In the genomic region with DNA sequence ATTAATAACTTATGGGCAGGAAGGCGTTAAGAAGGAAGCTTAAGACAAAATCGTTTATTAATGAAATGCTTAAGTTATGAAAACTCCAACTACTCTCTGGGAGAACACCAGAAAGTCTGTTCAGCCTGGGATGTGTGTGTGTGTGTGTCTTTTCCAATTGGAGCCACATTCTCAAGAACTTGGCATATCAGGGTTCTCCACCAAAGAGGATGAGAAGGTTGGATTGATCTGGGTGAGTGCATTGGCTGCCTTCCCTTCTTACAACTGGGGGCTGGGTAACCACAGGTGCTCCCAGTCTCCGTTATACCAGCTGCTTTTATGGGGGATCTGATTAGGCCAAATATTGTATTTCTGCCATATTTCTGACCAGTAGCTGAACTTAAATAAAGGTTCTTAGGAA, we compare ENCODE assay signal across 36 cellular contexts.
A peak's percentile ranks its signal among the peaks of the same experiment; 100 is the strongest.
DNase-seq lines count a peak whose midpoint lies in the region; ATAC-seq, FAIRE-seq and TF ChIP-seq lines count a peak whose summit lies in the region.
"Had no signal": no experiment of that assay in that cellular context is flagged by ENCODE, and none has a peak within 500 bp of the region (broad histone marks: within the 10 kb centered on the region; RNA-seq: fewer than 3 reads in every experiment).

No MANE protein-coding gene starts in this region.

- H3K4me3 ChIP-seq in HepG2 (replicated peaks in 1 of 3; ENCODE audit: insufficient read depth in 1 of 3, low read depth in 2 of 3, low read length in 3 of 3): no peak overlapping the region
- H3K4me3 ChIP-seq in right lobe of liver: no peak overlapping the region
- no peak overlapping the region for H3K4me3 ChIP-seq in GM12878
- H3K4me3 ChIP-seq in K562: no peak overlapping the region
- H3K4me3 ChIP-seq: A549; BLaER1; BLaER1 treated with 17β-estradiol and CSF1 and Interleukin-3, amounts not matched to agents 10 nM and 100 nM had no signal

- RAD21 ChIA-PET in GM12878 (lab: Charles Lee; ENCODE audit: unreplicated experiment): interaction anchor here (1.5 kb wide), 1 partner anchor 75 kb away, joined by 3 read pairs; no protein-coding TSS in a partner anchor

- no peaks in the 10 kb centered on the region for H3K9me3 Mint-ChIP-seq in endothelial cell (ENCODE audit: unreplicated experiment)
- no peaks in the 10 kb centered on the region for H3K9me3 Mint-ChIP-seq in activated CD8-positive, alpha-beta T cell treated with anti-CD3 and anti-CD28 coated beads for 36 hours
- H3K9me3 Mint-ChIP-seq: CD4-positive, alpha-beta T cell; CD8-positive, alpha-beta memory T cell; CD8-positive, alpha-beta T cell had no signal

- H3K4me1 Mint-ChIP-seq in endothelial cell (ENCODE audit: unreplicated experiment): peaks cover 19% of the 10 kb centered on the region
- no peaks in the 10 kb centered on the region for H3K4me1 Mint-ChIP-seq in activated CD8-positive, alpha-beta T cell treated with anti-CD3 and anti-CD28 coated beads for 36 hours (ENCODE audit: low read depth)
- H3K4me1 Mint-ChIP-seq: B cell, CD14-positive monocyte had no signal

- H3K36me3 Mint-ChIP-seq in endothelial cell (ENCODE audit: low read depth, unreplicated experiment): peaks cover 17% of the 10 kb centered on the region
- H3K36me3 Mint-ChIP-seq in activated CD8-positive, alpha-beta T cell treated with anti-CD3 and anti-CD28 coated beads for 36 hours (ENCODE audit: low read depth): peaks cover 23% of the 10 kb centered on the region

- H3K27me3 ChIP-seq in HepG2 (ENCODE audit: control insufficient read depth in 1 of 2, insufficient read depth in 2 of 2, low read length in 2 of 2) (no peaks in the 10 kb centered on the region), right lobe of liver (no peaks in the 10 kb centered on the region), GM12878 (replicated peaks in 1 of 2; ENCODE audit: control insufficient read depth in 2 of 2, insufficient read depth in 2 of 2, low read length in 1 of 2) (no peaks in the 10 kb centered on the region), K562 (ENCODE audit: control insufficient read depth in 2 of 2, insufficient read depth in 2 of 2, low read length in 2 of 2) (no peaks in the 10 kb centered on the region)
- H3K27me3 ChIP-seq: BE2C; BLaER1; BLaER1 treated with 17β-estradiol and CSF1 and Interleukin-3, amounts not matched to agents 10 nM and 100 nM had no signal

- H3K79me2 ChIP-seq in HepG2 (ENCODE audit: insufficient read depth, low read length): peaks cover 41% of the 10 kb centered on the region
- no peaks in the 10 kb centered on the region for H3K79me2 ChIP-seq in GM12878 (ENCODE audit: control insufficient read depth, insufficient read depth, low read length)
- peaks cover 81% of the 10 kb centered on the region for H3K79me2 ChIP-seq in K562 (ENCODE audit: control insufficient read depth, insufficient read depth, low read length)

- peaks cover 24% of the 10 kb centered on the region for H3K4me1 ChIP-seq in HepG2 (ENCODE audit: insufficient read depth, low read length)
- H3K4me1 ChIP-seq in right lobe of liver: peaks cover 0 to 2% (median 0%) of the 10 kb centered on the region in 4 donors
- no peaks in the 10 kb centered on the region for H3K4me1 ChIP-seq in GM12878 (ENCODE audit: control insufficient read depth, insufficient read depth, low read length)
- H3K4me1 ChIP-seq in K562 (replicated peaks in 1 of 2; ENCODE audit: control insufficient read depth in 2 of 2, insufficient read depth in 2 of 2, low read length in 2 of 2): peaks cover 0 to 8% of the 10 kb centered on the region in 2 experiments; a peak in 1 of 5 replicates
- H3K4me1 ChIP-seq: A549; BLaER1; BLaER1 treated with 17β-estradiol and CSF1 and Interleukin-3, amounts not matched to agents 10 nM and 100 nM; Caco-2 had no signal

- CTCF ChIA-PET in HepG2 (lab: Yijun Ruan, JAX; ENCODE audit: low intra/inter-chr PET ratio, low total read pairs): no interaction called here
- CTCF ChIA-PET in GM12878 (lab: Yijun Ruan, JAX): interaction anchor here (0.7 to 1.5 kb wide), 5 partner anchors 8 to 118 kb away, joined by 3 to 5 read pairs (median 3); no protein-coding TSS in a partner anchor
- CTCF ChIA-PET in K562 (lab: Yijun Ruan, JAX; ENCODE audit: low intra/inter-chr PET ratio): no interaction called here
- CTCF ChIA-PET in activated CD8-positive, alpha-beta T cell treated with anti-CD3 and anti-CD28 coated beads for 36 hours (lab: Charles Lee): no interaction called here

- TF ChIP-seq RAD21 in HepG2 (CRISPR knock-in tag; IDR thresholded peaks at IDR 0.05) (no peak), GM12878 (IDR thresholded peaks at IDR 0.05; ENCODE audit: insufficient read depth, low read depth, low read length) (no peak), K562 (CRISPR knock-in tag; conservative IDR thresholded peaks at IDR 0.05 in 1 of 2, IDR thresholded peaks at IDR 0.05 in 1 of 2) (no peak)

- H3K36me3 ChIP-seq in HepG2 (replicated peaks in 1 of 2; ENCODE audit: control insufficient read depth in 1 of 2, insufficient read depth in 2 of 2, low read length in 2 of 2) (peaks cover 33 to 89% of the 10 kb centered on the region in 2 experiments), right lobe of liver (peaks cover 0 to 14% (median 0%) of the 10 kb centered on the region in 4 donors), GM12878 (ENCODE audit: control insufficient read depth in 2 of 2, insufficient read depth in 2 of 2, low read length in 1 of 2) (no peaks in the 10 kb centered on the region), K562 (ENCODE audit: control insufficient read depth, insufficient read depth, low read length) (peaks cover 84% of the 10 kb centered on the region)
- H3K36me3 ChIP-seq: BLaER1 had no signal

- H4K20me1 ChIP-seq in HepG2 (ENCODE audit: insufficient read depth, low read length) (peaks cover under 1% of the 10 kb centered on the region; the same call in 1 of the 2 replicates), GM12878 (ENCODE audit: control insufficient read depth, insufficient read depth) (no peaks in the 10 kb centered on the region), K562 (replicated peaks; ENCODE audit: control insufficient read depth, insufficient read depth, low read length) (no peaks in the 10 kb centered on the region)
- H4K20me1 ChIP-seq: BLaER1; BLaER1 treated with 17β-estradiol and CSF1 and Interleukin-3, amounts not matched to agents 10 nM and 100 nM had no signal

- H3K4me2 ChIP-seq in HepG2 (ENCODE audit: low read depth, low read length): no peak overlapping the region
- H3K4me2 ChIP-seq in GM12878 (ENCODE audit: control insufficient read depth, insufficient read depth): no peak overlapping the region
- H3K4me2 ChIP-seq in K562 (ENCODE audit: insufficient read depth, low read length): no peak overlapping the region
- H3K4me2 ChIP-seq: A549; BLaER1; BLaER1 treated with 17β-estradiol and CSF1 and Interleukin-3, amounts not matched to agents 10 nM and 100 nM had no signal

- DNase-seq in HepG2 (ENCODE audit: low spot score): no peak
- DNase-seq in right lobe of liver: no peak
- no peak for DNase-seq in GM12878 (ENCODE audit: low read depth, low spot score)
- DNase-seq in K562 (ENCODE audit: extremely low read depth in 1 of 4, low spot score in 3 of 4): no peak
- no peak for DNase-seq in endothelial cell (ENCODE audit: low spot score)
- no peak for DNase-seq in NCI-H128 (lab: John Stamatoyannopoulos, UW; ENCODE audit: unreplicated experiment)
- DNase-seq in DMS153 (lab: John Stamatoyannopoulos, UW): no peak
- DNase-seq in activated CD8-positive, alpha-beta T cell treated with anti-CD3 and anti-CD28 coated beads for 36 hours: no peak
- DNase-seq: 8988T; ACHN; AML-193; BE2C; C1 segment of cervical spinal cord; Caco-2; Calu3; CD4-positive, alpha-beta memory T cell; CD4-positive, alpha-beta T cell; CD4-positive, CD25-positive, alpha-beta regulatory T cell; CD8-positive, alpha-beta memory T cell; CD8-positive, alpha-beta T cell; COR-L47; DMS 273 treated with DMSO at 0.1 percent for 48 hours; DMS53; DMS79; DMS79 treated with DMSO at 0.1 percent for 48 hours; DND-41; EL had no signal

- BruUV-seq in HepG2 (replicated peaks; lab: Mats Ljungman, UMichigan) (no TSS peak), GM12878 (replicated peaks; lab: Mats Ljungman, UMichigan) (no TSS peak), K562 (replicated peaks; lab: Mats Ljungman, UMichigan) (no TSS peak)

- SMC1A ChIA-PET in GM12878 (lab: Charles Lee; ENCODE audit: uncharacterized antibody, unreplicated experiment): interaction anchor here (0.6 to 1.9 kb wide), 5 partner anchors 8 to 48 kb away, joined by 3 to 8 read pairs (median 3); no protein-coding TSS in a partner anchor

- POLR2A ChIA-PET in HepG2 (lab: Yijun Ruan, JAX): no interaction called here
- POLR2A ChIA-PET in GM12878 (lab: Charles Lee): interaction anchor here (2.5 kb wide), 1 partner anchor 12 kb away, joined by 8 read pairs; no protein-coding TSS in a partner anchor
- POLR2A ChIA-PET in K562 (lab: Yijun Ruan, JAX): no interaction called here
- POLR2A ChIA-PET in activated CD8-positive, alpha-beta T cell treated with anti-CD3 and anti-CD28 coated beads for 36 hours (lab: Charles Lee): no interaction called here

- TF ChIP-seq POLR2A in HepG2 (IDR thresholded peaks at IDR 0.05; ENCODE audit: insufficient read depth in 1 of 2, low read depth in 2 of 2, low read length in 2 of 2) (0 out of 4 replicates have a peak, but pooled peaks of 1 of the 2 experiments have one; percentile 28), right lobe of liver (IDR thresholded peaks at IDR 0.05) (no peak), GM12878 (IDR thresholded peaks at IDR 0.05; ENCODE audit: low read depth, low read length) (no peak), K562 (conservative IDR thresholded peaks at IDR 0.05) (no peak)

- H3K9me3 ChIP-seq in HepG2 (ENCODE audit: low read length): no peaks in the 10 kb centered on the region
- no peaks in the 10 kb centered on the region for H3K9me3 ChIP-seq in right lobe of liver
- H3K9me3 ChIP-seq in GM12878 (replicated peaks; ENCODE audit: control insufficient read depth, insufficient read depth, low read length): no peaks in the 10 kb centered on the region
- no peaks in the 10 kb centered on the region for H3K9me3 ChIP-seq in K562 (replicated peaks; ENCODE audit: control insufficient read depth, insufficient read depth, low read depth, low read length)
- H3K9me3 ChIP-seq: A549, BE2C, BLaER1, Caco-2 had no signal

- H3K27ac Mint-ChIP-seq in endothelial cell (ENCODE audit: unreplicated experiment): no peak overlapping the region
- no peak overlapping the region for H3K27ac Mint-ChIP-seq in activated CD8-positive, alpha-beta T cell treated with anti-CD3 and anti-CD28 coated beads for 36 hours
- H3K27ac Mint-ChIP-seq: B cell; CD4-positive, alpha-beta memory T cell; CD4-positive, alpha-beta T cell; CD4-positive, CD25-positive, alpha-beta regulatory T cell; CD8-positive, alpha-beta memory T cell; CD8-positive, alpha-beta T cell had no signal

- 85% methylated on average over 3 of the region's 3 CpGs for WGBS in HepG2 (ENCODE audit: low lambda C conversion rate)
- WGBS in right lobe of liver (ENCODE audit: insufficient coverage, low coverage, low lambda C conversion rate, missing lambda C conversion rate): 94% methylated on average over 2 of the region's 3 CpGs
- WGBS in GM12878 (ENCODE audit: insufficient coverage, insufficient replicate concordance, low lambda C conversion rate, missing lambda C conversion rate): 62% methylated on average over 3 of the region's 3 CpGs
- WGBS in K562 (ENCODE audit: insufficient coverage, low coverage, missing lambda C conversion rate): 81% methylated on average over 3 of the region's 3 CpGs

- no peaks in the 10 kb centered on the region for H3K27me3 Mint-ChIP-seq in endothelial cell (ENCODE audit: unreplicated experiment)
- no peaks in the 10 kb centered on the region for H3K27me3 Mint-ChIP-seq in activated CD8-positive, alpha-beta T cell treated with anti-CD3 and anti-CD28 coated beads for 36 hours
- H3K27me3 Mint-ChIP-seq: B cell; CD4-positive, alpha-beta memory T cell; CD4-positive, alpha-beta T cell; CD4-positive, CD25-positive, alpha-beta regulatory T cell; CD8-positive, alpha-beta memory T cell had no signal

- TF ChIP-seq EP300 in HepG2 (IDR thresholded peaks at IDR 0.05; ENCODE audit: low read depth in 2 of 2, low read length in 2 of 2) (no peak), HepG2 (CRISPR knock-in tag; IDR thresholded peaks at IDR 0.05; ENCODE audit: borderline replicate concordance) (no peak), GM12878 (IDR thresholded peaks at IDR 0.05; ENCODE audit: borderline replicate concordance in 1 of 2, control insufficient read depth in 1 of 2, low read depth in 2 of 2, low read length in 2 of 2) (no peak), K562 (IDR thresholded peaks at IDR 0.05; ENCODE audit: low read length) (no peak)

- TF ChIP-seq CTCF in HepG2 (CRISPR knock-in tag; IDR thresholded peaks at IDR 0.05) (no peak), right lobe of liver (IDR thresholded peaks at IDR 0.05) (no peak), GM12878 (IDR thresholded peaks at IDR 0.05 in 2 of 3, conservative IDR thresholded peaks at IDR 0.05 in 1 of 3; ENCODE audit: control insufficient read depth in 2 of 3, extremely low read depth in 1 of 3, insufficient read depth in 1 of 3, low read depth in 3 of 3, low read length in 3 of 3) (no peak), K562 (IDR thresholded peaks at IDR 0.05 in 2 of 3, conservative IDR thresholded peaks at IDR 0.05 in 1 of 3; ENCODE audit: insufficient read depth in 2 of 3, low read depth in 1 of 3, low read length in 3 of 3) (no peak), endothelial cell (IDR thresholded peaks at IDR 0.05; ENCODE audit: unreplicated experiment) (no peak)
- no peak for TF ChIP-seq CTCF in activated CD8-positive, alpha-beta T cell treated with anti-CD3 and anti-CD28 coated beads for 36 hours (IDR thresholded peaks at IDR 0.05)

- H3K9me1 ChIP-seq in K562 (ENCODE audit: control insufficient read depth, insufficient read depth, low read length): no peaks in the 10 kb centered on the region

- intact Hi-C loops in HepG2 (cut with micrococcal nuclease; ENCODE audit: unreplicated experiment): no loop called here
- intact Hi-C loops in right lobe of liver (cut with DNase I): no loop called here
- intact Hi-C loops in GM12878 (cut with micrococcal nuclease; ENCODE audit: unreplicated experiment): no loop called here
- intact Hi-C loops in K562 (cut with micrococcal nuclease): no loop called here
- intact Hi-C loops in activated CD8-positive, alpha-beta T cell treated with anti-CD3 and anti-CD28 coated beads for 36 hours (cut with micrococcal nuclease): no loop called here

- H3K9ac ChIP-seq in HepG2 (ENCODE audit: insufficient read depth, low read depth, low read length) (no peak overlapping the region), GM12878 (ENCODE audit: control insufficient read depth, insufficient read depth, low read length) (no peak overlapping the region), K562 (ENCODE audit: insufficient read depth in 1 of 2, low read depth in 2 of 2, low read length in 2 of 2) (no peak overlapping the region)
- H3K9ac ChIP-seq: BLaER1; BLaER1 treated with 17β-estradiol and CSF1 and Interleukin-3, amounts not matched to agents 10 nM and 100 nM had no signal

- in situ Hi-C loops in HepG2 (cut with HindIII; ENCODE audit: extremely low pct_ligation_motif_present, low pct_unique_long_range_greater_than_20kb) (no loop called here), GM12878 (cut with MboI) (no loop called here), K562 (cut with MboI) (no loop called here)

- H2AFZ ChIP-seq in HepG2 (ENCODE audit: low read length) (no peak overlapping the region), GM12878 (ENCODE audit: control insufficient read depth, low read depth, low read length) (no peak overlapping the region), K562 (ENCODE audit: low read depth, low read length) (no peak overlapping the region)

- FAIRE-seq in HepG2 (lab: Jason Lieb, UNC) (no peak), GM12878 (lab: Jason Lieb, UNC) (peak; percentile 85), K562 (lab: Jason Lieb, UNC) (no peak)
- FAIRE-seq: A204.1, A549, D721Med had no signal

- ATAC-seq in HepG2: no peak
- no peak for ATAC-seq in right lobe of liver
- no peak for ATAC-seq in GM12878
- no peak for ATAC-seq in K562
- ATAC-seq in activated CD8-positive, alpha-beta T cell treated with anti-CD3 and anti-CD28 coated beads for 36 hours: no peak
- ATAC-seq: A549; CD8-positive, alpha-beta T cell had no signal

- H3K4me3 Mint-ChIP-seq in endothelial cell (ENCODE audit: unreplicated experiment): peak overlapping the region; percentile 40
- no peak overlapping the region for H3K4me3 Mint-ChIP-seq in activated CD8-positive, alpha-beta T cell treated with anti-CD3 and anti-CD28 coated beads for 36 hours
- H3K4me3 Mint-ChIP-seq: B cell; CD14-positive monocyte; CD4-positive, alpha-beta memory T cell; CD4-positive, alpha-beta T cell; CD4-positive, CD25-positive, alpha-beta regulatory T cell; CD8-positive, alpha-beta memory T cell; CD8-positive, alpha-beta T cell had no signal

- no peak overlapping the region for H3K27ac ChIP-seq in HepG2 (ENCODE audit: extremely low read length, insufficient read depth, low read length)
- no peak overlapping the region for H3K27ac ChIP-seq in right lobe of liver
- H3K27ac ChIP-seq in GM12878 (ENCODE audit: control insufficient read depth, insufficient read depth): no peak overlapping the region
- no peak overlapping the region for H3K27ac ChIP-seq in K562 (ENCODE audit: extremely low read depth, low read depth, low read length)
- H3K27ac ChIP-seq: 22Rv1; A549; BLaER1; BLaER1 treated with 17β-estradiol and CSF1 and Interleukin-3, amounts not matched to agents 10 nM and 100 nM; C4-2B had no signal
